ENCODE assay signal across 8 cellular contexts in genomic region chr3:129119365-129120100, GRCh38. TPM values are rescaled to one million over a fixed set of nuclear protein-coding genes. Genes with fewer than 3 reads are reported as not detected.
A peak's percentile ranks its signal among the peaks of the same experiment; 100 is the strongest.
DNase-seq lines count a peak whose midpoint lies in the region; ATAC-seq lines count a peak whose summit lies in the region.

No MANE protein-coding gene starts in this region.

- no peaks in the 10 kb centered on the region for H3K36me3 ChIP-seq in iPS-15b (ENCODE audit: control insufficient read depth, insufficient read depth, low read length)

- H3K9me3 ChIP-seq in iPS-15b (ENCODE audit: control insufficient read depth, insufficient read depth, low read length): no peaks in the 10 kb centered on the region

- no peaks in the 10 kb centered on the region for H3K27me3 Mint-ChIP-seq in activated CD4-positive, alpha-beta T cell treated with anti-CD3 and anti-CD28 coated beads, Interleukin-2, amount 10 ng/mL, durations not matched to agents 24 days and 14 days
- H3K27me3 Mint-ChIP-seq in activated T-helper 1 cell treated with anti-CD3 and anti-CD28 coated beads, Interleukin-12 subunit alpha, Interleukin-12 subunit beta, Interleukin-2, Interleukin-4 antibody, amounts not matched to agents 30 ng/mL and 10 ng/mL and 1 ng/mL, durations not matched to agents 14 hours and 24 hours and 36 hours (ENCODE audit: insufficient read depth): no peaks in the 10 kb centered on the region

- no peaks in the 10 kb centered on the region for H3K9me3 Mint-ChIP-seq in activated CD4-positive, alpha-beta T cell treated with anti-CD3 and anti-CD28 coated beads, Interleukin-2, amount 10 ng/mL, durations not matched to agents 24 days and 14 days
- H3K9me3 Mint-ChIP-seq in activated T-helper 1 cell treated with anti-CD3 and anti-CD28 coated beads, Interleukin-12 subunit alpha, Interleukin-12 subunit beta, Interleukin-2, Interleukin-4 antibody, amounts not matched to agents 30 ng/mL and 10 ng/mL and 1 ng/mL, durations not matched to agents 14 hours and 24 hours and 36 hours: no peaks in the 10 kb centered on the region

- peaks cover 30% of the 10 kb centered on the region for H3K4me1 ChIP-seq in iPS-15b (ENCODE audit: control insufficient read depth, insufficient read depth, low read length)

- intact Hi-C loops in activated CD4-positive, alpha-beta T cell treated with anti-CD3 and anti-CD28 coated beads, Interleukin-2, amount 10 ng/mL, durations not matched to agents 24 days and 14 days (cut with micrococcal nuclease): loop anchor here (1.0 to 10.0 kb wide), 14 partner anchors 7 to 502 kb away; partner anchors contain the start of genes COPG1, IFT122, ISY1 and RPN1
- intact Hi-C loops in activated T-helper 1 cell treated with anti-CD3 and anti-CD28 coated beads, Interleukin-12 subunit alpha, Interleukin-12 subunit beta, Interleukin-2, Interleukin-4 antibody, amounts not matched to agents 30 ng/mL and 10 ng/mL and 1 ng/mL, durations not matched to agents 14 hours and 24 hours and 36 hours (cut with micrococcal nuclease): loop anchor here (1.0 to 5.0 kb wide), 17 partner anchors 7 to 502 kb away; partner anchors contain the start of genes ACAD9, CFAP92, CNBP and COPG1

- no peak for ATAC-seq in stimulated activated naive CD8-positive, alpha-beta T cell treated with anti-CD3 and anti-CD28 coated beads, Interleukin-15, Interleukin-2, amounts not matched to agents 100 U/mL and 50 U/mL, for 24 hours

- peaks cover 44% of the 10 kb centered on the region for H3K36me3 Mint-ChIP-seq in activated CD4-positive, alpha-beta T cell treated with anti-CD3 and anti-CD28 coated beads, Interleukin-2, amount 10 ng/mL, durations not matched to agents 24 days and 14 days (ENCODE audit: low read depth)
- peaks cover 38% of the 10 kb centered on the region for H3K36me3 Mint-ChIP-seq in activated T-helper 1 cell treated with anti-CD3 and anti-CD28 coated beads, Interleukin-12 subunit alpha, Interleukin-12 subunit beta, Interleukin-2, Interleukin-4 antibody, amounts not matched to agents 30 ng/mL and 10 ng/mL and 1 ng/mL, durations not matched to agents 14 hours and 24 hours and 36 hours (ENCODE audit: low read depth)

- peak overlapping the region; percentile 67 for H3K4me3 ChIP-seq in iPS-15b (ENCODE audit: low read depth, low read length)

- peak; percentile 83 for DNase-seq in activated CD4-positive, alpha-beta T cell treated with anti-CD3 and anti-CD28 coated beads, Interleukin-2, amount 10 ng/mL, durations not matched to agents 24 days and 14 days
- DNase-seq in activated CD4-positive, alpha-beta T cell treated with anti-CD3 and anti-CD28 coated beads, Interleukin-2, amount 50 U/mL, for 4 hours: no peak
- no peak for DNase-seq in activated T-helper 1 cell treated with anti-CD3 and anti-CD28 coated beads, Interleukin-12 subunit alpha, Interleukin-12 subunit beta, Interleukin-2, Interleukin-4 antibody, amounts not matched to agents 30 ng/mL and 10 ng/mL and 1 ng/mL, durations not matched to agents 14 hours and 24 hours and 36 hours (ENCODE audit: low spot score)
- DNase-seq in stimulated activated naive CD8-positive, alpha-beta T cell treated with anti-CD3 and anti-CD28 coated beads, Interleukin-15, Interleukin-2, amounts not matched to agents 100 U/mL and 50 U/mL, for 24 hours: peak; percentile 39
- DNase-seq in NCI-H446 (lab: John Stamatoyannopoulos, UW): no peak
- DNase-seq in SW 1271 (lab: John Stamatoyannopoulos, UW): no peak
- no peak for DNase-seq in NCI-H1930 (lab: John Stamatoyannopoulos, UW)

- peak overlapping the region; percentile 99 for H3K27ac Mint-ChIP-seq in activated CD4-positive, alpha-beta T cell treated with anti-CD3 and anti-CD28 coated beads, Interleukin-2, amount 10 ng/mL, durations not matched to agents 24 days and 14 days
- peak overlapping the region; percentile 99 for H3K27ac Mint-ChIP-seq in activated T-helper 1 cell treated with anti-CD3 and anti-CD28 coated beads, Interleukin-12 subunit alpha, Interleukin-12 subunit beta, Interleukin-2, Interleukin-4 antibody, amounts not matched to agents 30 ng/mL and 10 ng/mL and 1 ng/mL, durations not matched to agents 14 hours and 24 hours and 36 hours

- peaks cover 55% of the 10 kb centered on the region for H3K4me1 Mint-ChIP-seq in activated CD4-positive, alpha-beta T cell treated with anti-CD3 and anti-CD28 coated beads, Interleukin-2, amount 10 ng/mL, durations not matched to agents 24 days and 14 days
- peaks cover 67% of the 10 kb centered on the region for H3K4me1 Mint-ChIP-seq in activated T-helper 1 cell treated with anti-CD3 and anti-CD28 coated beads, Interleukin-12 subunit alpha, Interleukin-12 subunit beta, Interleukin-2, Interleukin-4 antibody, amounts not matched to agents 30 ng/mL and 10 ng/mL and 1 ng/mL, durations not matched to agents 14 hours and 24 hours and 36 hours (ENCODE audit: low read depth)

- peak overlapping the region; percentile 62 for H3K9ac ChIP-seq in iPS-15b (ENCODE audit: low read depth, low read length)

- no peaks in the 10 kb centered on the region for H3K27me3 ChIP-seq in iPS-15b (ENCODE audit: control insufficient read depth, insufficient read depth, low read length)

- H3K4me3 Mint-ChIP-seq in activated CD4-positive, alpha-beta T cell treated with anti-CD3 and anti-CD28 coated beads, Interleukin-2, amount 10 ng/mL, durations not matched to agents 24 days and 14 days: peak overlapping the region; percentile 94
- peak overlapping the region; percentile 94 for H3K4me3 Mint-ChIP-seq in activated T-helper 1 cell treated with anti-CD3 and anti-CD28 coated beads, Interleukin-12 subunit alpha, Interleukin-12 subunit beta, Interleukin-2, Interleukin-4 antibody, amounts not matched to agents 30 ng/mL and 10 ng/mL and 1 ng/mL, durations not matched to agents 14 hours and 24 hours and 36 hours

RNA-seq across cellular contexts. Expression of gene RAB43, which starts 2.1 kb away (rescaled TPM):
- 42.5 and 44.3 TPM in 2 replicates for total RNA-seq in activated CD4-positive, alpha-beta T cell treated with anti-CD3 and anti-CD28 coated beads, Interleukin-2, amount 10 ng/mL, durations not matched to agents 24 days and 14 days
- total RNA-seq in activated T-helper 1 cell treated with anti-CD3 and anti-CD28 coated beads, Interleukin-12 subunit alpha, Interleukin-12 subunit beta, Interleukin-2, Interleukin-4 antibody, amounts not matched to agents 30 ng/mL and 10 ng/mL and 1 ng/mL, durations not matched to agents 14 hours and 24 hours and 36 hours: 46.8 and 47.6 TPM in 2 replicates

RNA-seq across cellular contexts. Expression of gene ISY1, which starts 41.3 kb away (rescaled TPM):
- total RNA-seq in activated CD4-positive, alpha-beta T cell treated with anti-CD3 and anti-CD28 coated beads, Interleukin-2, amount 10 ng/mL, durations not matched to agents 24 days and 14 days: 73.8 and 83.7 TPM in 2 replicates
- 72.3 and 75.4 TPM in 2 replicates for total RNA-seq in activated T-helper 1 cell treated with anti-CD3 and anti-CD28 coated beads, Interleukin-12 subunit alpha, Interleukin-12 subunit beta, Interleukin-2, Interleukin-4 antibody, amounts not matched to agents 30 ng/mL and 10 ng/mL and 1 ng/mL, durations not matched to agents 14 hours and 24 hours and 36 hours

RNA-seq across cellular contexts. Expression of gene GP9, which starts 59.0 kb away (rescaled TPM):
- total RNA-seq in activated CD4-positive, alpha-beta T cell treated with anti-CD3 and anti-CD28 coated beads, Interleukin-2, amount 10 ng/mL, durations not matched to agents 24 days and 14 days: not detected in 2 replicates
- not detected in 2 replicates for total RNA-seq in activated T-helper 1 cell treated with anti-CD3 and anti-CD28 coated beads, Interleukin-12 subunit alpha, Interleukin-12 subunit beta, Interleukin-2, Interleukin-4 antibody, amounts not matched to agents 30 ng/mL and 10 ng/mL and 1 ng/mL, durations not matched to agents 14 hours and 24 hours and 36 hours

Comparison
In these comparisons a context has a peak if more than half of its experiments do, and no peak if none do; other contexts are left out.
1. DNase-seq: peak in activated CD4-positive, alpha-beta T cell treated with anti-CD3 and anti-CD28 coated beads, Interleukin-2, amount 10 ng/mL, durations not matched to agents 24 days and 14 days (single experiment) and stimulated activated naive CD8-positive, alpha-beta T cell treated with anti-CD3 and anti-CD28 coated beads, Interleukin-15, Interleukin-2, amounts not matched to agents 100 U/mL and 50 U/mL, for 24 hours (single experiment); none in activated CD4-positive, alpha-beta T cell treated with anti-CD3 and anti-CD28 coated beads, Interleukin-2, amount 50 U/mL, for 4 hours (0 of 2), activated T-helper 1 cell treated with anti-CD3 and anti-CD28 coated beads, Interleukin-12 subunit alpha, Interleukin-12 subunit beta, Interleukin-2, Interleukin-4 antibody, amounts not matched to agents 30 ng/mL and 10 ng/mL and 1 ng/mL, durations not matched to agents 14 hours and 24 hours and 36 hours (single experiment), NCI-H446 (0 of 2), SW 1271 (0 of 2) and NCI-H1930 (0 of 2).